In genomic region chr16:87317766-87318121, GRCh38 we compare ENCODE assay signal across 8 cellular contexts. TPM values are rescaled to one million over a fixed set of nuclear protein-coding genes. Genes with fewer than 3 reads are reported as not detected.
DNase-seq lines count a peak whose midpoint lies in the region; TF ChIP-seq lines count a peak whose summit lies in the region.

No MANE protein-coding gene starts in this region.

- TF ChIP-seq CTCF in HFF-Myc (IDR thresholded peaks at IDR 0.05; ENCODE audit: low read depth, low read length, missing control alignments) (no peak), smooth muscle cell (IDR thresholded peaks at IDR 0.05; ENCODE audit: borderline replicate concordance, insufficient read depth, poor library complexity, severe bottlenecking) (no peak)

- H3K4me3 ChIP-seq in HFF-Myc (replicated peaks; ENCODE audit: low read depth, low read length) (peak overlapping the region; percentile 90), iPS-18c (ENCODE audit: insufficient read depth, low read depth, low read length) (peak overlapping the region; percentile 87), smooth muscle cell (peak overlapping the region; percentile 98)

- 1% methylated on average over 18 of the region's 18 CpGs for WGBS in smooth muscle cell (ENCODE audit: low lambda C conversion rate)

- no peaks in the 10 kb centered on the region for H4K20me1 ChIP-seq in smooth muscle cell (ENCODE audit: low read depth)

- H3K4me1 ChIP-seq in smooth muscle cell (ENCODE audit: low read depth): peaks cover 10% of the 10 kb centered on the region

- H3K9ac ChIP-seq in smooth muscle cell (ENCODE audit: low read depth): peak overlapping the region; percentile 97

- peak overlapping the region; percentile 94 for H3K4me2 ChIP-seq in smooth muscle cell

- peak overlapping the region; percentile 81 for H3K27ac ChIP-seq in smooth muscle cell (ENCODE audit: low read depth)

- peaks cover 15% of the 10 kb centered on the region for H3K79me2 ChIP-seq in smooth muscle cell (ENCODE audit: low read depth)

- no peaks in the 10 kb centered on the region for H3K9me3 ChIP-seq in iPS-18c (ENCODE audit: control insufficient read depth, insufficient read depth, low read length)
- no peaks in the 10 kb centered on the region for H3K9me3 ChIP-seq in smooth muscle cell (replicated peaks; ENCODE audit: low read depth)

- no peaks in the 10 kb centered on the region for H3K36me3 ChIP-seq in smooth muscle cell (ENCODE audit: low read depth)

- peak; percentile 10 for DNase-seq in NCI-H2107 treated with DMSO at 0.1 percent for 48 hours (lab: John Stamatoyannopoulos, UW; ENCODE audit: unreplicated experiment)
- DNase-seq in NCI-H2107 (lab: John Stamatoyannopoulos, UW): no peak
- no peak for DNase-seq in HFF-Myc (ENCODE audit: extremely low read depth, low read depth)
- peak; percentile 54 to 60 for DNase-seq in NOMO-1 (lab: John Stamatoyannopoulos, UW; ENCODE audit: unreplicated experiment in 2 of 2)
- DNase-seq in astrocyte of the hippocampus (ENCODE audit: low read depth, low spot score): peak; percentile 66
- DNase-seq in smooth muscle cell (lab: John Stamatoyannopoulos, UW; ENCODE audit: unreplicated experiment): no peak
- no peak for DNase-seq in KG1 (lab: John Stamatoyannopoulos, UW)

- H3F3A ChIP-seq in smooth muscle cell (ENCODE audit: low read depth): peaks cover 4% of the 10 kb centered on the region

- H3K27me3 ChIP-seq in smooth muscle cell (ENCODE audit: low read depth): no peaks in the 10 kb centered on the region

- H2AFZ ChIP-seq in smooth muscle cell (ENCODE audit: low read depth): peak overlapping the region; percentile 99

RNA-seq across cellular contexts. Expression of gene C16orf95, which starts 0.6 kb away (rescaled TPM):
- 1.9 and 7.7 TPM in 2 replicates for total RNA-seq in smooth muscle cell
- polyA plus RNA-seq in smooth muscle cell: 8.0 and 8.2 TPM in 2 replicates

Comparison
In these comparisons a context has a peak if more than half of its experiments do, and no peak if none do; other contexts are left out.
1. DNase-seq: peak in NCI-H2107 treated with DMSO at 0.1 percent for 48 hours (single experiment), NOMO-1 (2 of 2) and astrocyte of the hippocampus (single experiment); none in NCI-H2107 (single experiment), HFF-Myc (single experiment), smooth muscle cell (single experiment) and KG1 (single experiment).
2. Peak in every context shown above with its lines, with median percentiles within 50 percentile points of each other: H3K4me3 ChIP-seq.